In the genomic region with DNA sequence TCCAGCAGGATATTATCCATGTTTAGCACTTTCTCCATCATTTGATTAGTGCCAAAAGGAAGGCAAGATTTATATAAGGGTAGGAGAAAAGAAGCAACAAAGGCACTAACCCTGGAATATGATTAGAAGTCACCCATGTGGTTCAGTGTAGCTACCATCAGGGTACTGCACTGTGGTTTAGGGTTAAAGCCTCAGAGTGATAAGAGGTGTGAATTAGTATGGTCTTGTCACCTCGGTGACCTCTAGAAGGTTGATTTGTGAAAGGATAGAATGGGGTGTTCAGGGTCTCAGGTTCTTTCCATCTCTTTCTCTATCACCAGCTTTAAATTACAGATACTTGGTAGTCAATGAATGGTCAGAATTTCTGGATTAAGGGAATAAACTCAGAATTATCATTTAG, we compare ENCODE assay signal across 24 cellular contexts.
"Had no signal": no experiment of that assay in that cellular context is flagged by ENCODE, and none has a peak within 500 bp of the region (broad histone marks: within the 10 kb centered on the region; RNA-seq: fewer than 3 reads in every experiment).

No MANE protein-coding gene starts in this region.

- H3K27ac ChIP-seq: hepatocyte, left ventricle myocardium inferior, neutrophil, ovary, right atrium auricular region, right lobe of liver, suprapubic skin, thoracic aorta, tibial artery, upper lobe of right lung had no signal

- H3K4me3 Mint-ChIP-seq: naive thymus-derived CD8-positive, alpha-beta T cell; nephron; neural crest cell; stimulated activated naive CD8-positive, alpha-beta T cell treated with anti-CD3 and anti-CD28 coated beads, Interleukin-15, Interleukin-2, amounts not matched to agents 100 ng/mL and 50 ng/mL, for 24 hours had no signal

- H3K27ac Mint-ChIP-seq: nephron; progenitor cell of endocrine pancreas; stimulated activated naive CD8-positive, alpha-beta T cell treated with anti-CD3 and anti-CD28 coated beads, Interleukin-15, Interleukin-2, amounts not matched to agents 100 ng/mL and 50 ng/mL, for 24 hours had no signal

- ATAC-seq: naive thymus-derived CD8-positive, alpha-beta T cell; right lobe of liver; upper lobe of right lung had no signal

- H3K36me3 ChIP-seq: left ventricle myocardium inferior, neutrophil, ovary, right atrium auricular region, right lobe of liver, suprapubic skin, thoracic aorta, tibial artery, upper lobe of right lung had no signal

- H3K27me3 Mint-ChIP-seq: progenitor cell of endocrine pancreas; stimulated activated naive CD8-positive, alpha-beta T cell treated with anti-CD3 and anti-CD28 coated beads, Interleukin-15, Interleukin-2, amounts not matched to agents 100 ng/mL and 50 ng/mL, for 24 hours had no signal

- H3K4me3 ChIP-seq: hepatocyte, left ventricle myocardium inferior, lung, ovary, right atrium auricular region, right lobe of liver, smooth muscle cell, suprapubic skin, thoracic aorta, tibial artery, upper lobe of right lung had no signal

- H3K27me3 ChIP-seq: hepatocyte, neutrophil, ovary, right atrium auricular region, right lobe of liver, suprapubic skin, tibial artery, upper lobe of right lung had no signal

- H3K79me2 ChIP-seq: hepatocyte had no signal

- H3K4me1 Mint-ChIP-seq: naive thymus-derived CD8-positive, alpha-beta T cell; nephron; neural crest cell had no signal

- H3K4me1 ChIP-seq: left ventricle myocardium inferior, right atrium auricular region, right lobe of liver, suprapubic skin, tibial artery, upper lobe of right lung had no signal

- H3K4me2 ChIP-seq: hepatocyte, smooth muscle cell had no signal

- DNase-seq: islet precursor cell; left ventricle myocardium inferior; naive thymus-derived CD8-positive, alpha-beta T cell; occipital lobe; ovary; right lobe of liver; stimulated activated CD4-positive, alpha-beta T cell treated with anti-CD3 and anti-CD28 coated beads, Interleukin-15, amount 100 ng/mL, for 24 hours; stimulated activated CD4-positive, alpha-beta T cell treated with anti-CD3 and anti-CD28 coated beads, Interleukin-2, amount 100 ng/mL, for 24 hours; stimulated activated CD4-positive, alpha-beta T cell treated with anti-CD3 and anti-CD28 coated beads, Interleukin-4, amount 100 ng/mL, for 1 hour; stimulated activated naive CD4-positive, alpha-beta T cell; tibial artery; trophoblast cell; upper lobe of right lung had no signal
